In genomic region chr22:36808611-36809344, GRCh38 we compare ENCODE assay signal across 21 cellular contexts. TPM values are rescaled to one million over a fixed set of nuclear protein-coding genes. Genes with fewer than 3 reads are reported as not detected.
DNase-seq lines count a peak whose midpoint lies in the region; ATAC-seq and TF ChIP-seq lines count a peak whose summit lies in the region.
"Had no signal": no experiment of that assay in that cellular context is flagged by ENCODE, and none has a peak within 500 bp of the region (broad histone marks: within the 10 kb centered on the region; RNA-seq: fewer than 3 reads in every experiment).

No MANE protein-coding gene starts in this region.

- H3K27ac Mint-ChIP-seq in activated T-helper 17 cell treated with anti-CD3 and anti-CD28 coated beads, Interleukin-2, amount 50 U/mL, for 72 hours: peak overlapping the region; percentile 54
- H3K27ac Mint-ChIP-seq: activated CD8-positive, alpha-beta memory T cell treated with anti-CD3 and anti-CD28 coated beads, Interleukin-2, amount 10 ng/mL, durations not matched to agents 7 days and 5 days; nephron; stimulated activated memory B cell treated with anti-CD40 and anti-IgM and Interleukin-4, amounts not matched to agents 10 μg/mL and 1 μg/mL and 100 μg/mL, for 72 hours had no signal

- H3K36me3 ChIP-seq in MM.1S (replicated peaks; ENCODE audit: insufficient read depth, low read length) (no peaks in the 10 kb centered on the region), GM23248 (ENCODE audit: low read depth) (no peaks in the 10 kb centered on the region)
- H3K36me3 ChIP-seq in effector memory CD4-positive, alpha-beta T cell (ENCODE audit: control insufficient read depth, insufficient read depth, low read length): no peaks in the 10 kb centered on the region
- H3K36me3 ChIP-seq: heart right ventricle, tibial nerve had no signal

- H3K4me3 ChIP-seq in MM.1S (ENCODE audit: low read length) (no peak overlapping the region), GM23248 (no peak overlapping the region)
- no peak overlapping the region for H3K4me3 ChIP-seq in effector memory CD4-positive, alpha-beta T cell (ENCODE audit: insufficient read depth, low read depth, low read length, poor library complexity, severe bottlenecking)
- H3K4me3 ChIP-seq: heart right ventricle, tibial nerve had no signal

- no peaks in the 10 kb centered on the region for H3K9me2 ChIP-seq in MM.1S (replicated peaks; ENCODE audit: insufficient read depth, low read length)
- H3K9me2 ChIP-seq in GM23248 (ENCODE audit: insufficient read depth): no peaks in the 10 kb centered on the region

- no peak overlapping the region for H3K4me3 Mint-ChIP-seq in activated T-helper 17 cell treated with anti-CD3 and anti-CD28 coated beads, Interleukin-2, amount 50 U/mL, for 72 hours
- H3K4me3 Mint-ChIP-seq: activated CD8-positive, alpha-beta memory T cell treated with anti-CD3 and anti-CD28 coated beads, Interleukin-2, amount 10 ng/mL, durations not matched to agents 7 days and 5 days; central memory CD8-positive, alpha-beta T cell; effector memory CD8-positive, alpha-beta T cell; nephron; stimulated activated memory B cell treated with anti-CD40 and anti-IgM and Interleukin-4, amounts not matched to agents 10 μg/mL and 1 μg/mL and 100 μg/mL, for 72 hours; WTC11 had no signal

- no peaks in the 10 kb centered on the region for H3K9me3 Mint-ChIP-seq in activated T-helper 17 cell treated with anti-CD3 and anti-CD28 coated beads, Interleukin-2, amount 50 U/mL, for 72 hours
- H3K9me3 Mint-ChIP-seq: central memory CD8-positive, alpha-beta T cell; effector memory CD8-positive, alpha-beta T cell; nephron; stimulated activated memory B cell treated with anti-CD40 and anti-IgM and Interleukin-4, amounts not matched to agents 10 μg/mL and 1 μg/mL and 100 μg/mL, for 72 hours; WTC11 had no signal

- no peaks in the 10 kb centered on the region for H4K20me1 ChIP-seq in MM.1S (ENCODE audit: insufficient read depth, low read length)
- H4K20me1 ChIP-seq in GM23248 (ENCODE audit: insufficient read depth): no peaks in the 10 kb centered on the region

- peaks cover 12% of the 10 kb centered on the region for H3K27me3 Mint-ChIP-seq in activated T-helper 17 cell treated with anti-CD3 and anti-CD28 coated beads, Interleukin-2, amount 50 U/mL, for 72 hours

- H3K27me3 ChIP-seq in MM.1S (replicated peaks; ENCODE audit: insufficient read depth, low read length) (peaks cover 23% of the 10 kb centered on the region), GM23248 (replicated peaks; ENCODE audit: insufficient read depth) (peaks cover 76% of the 10 kb centered on the region)
- H3K27me3 ChIP-seq in effector memory CD4-positive, alpha-beta T cell (replicated peaks; ENCODE audit: control insufficient read depth, insufficient read depth, low read length, poor library complexity, severe bottlenecking): no peaks in the 10 kb centered on the region

- ATAC-seq in activated T-helper 17 cell treated with anti-CD3 and anti-CD28 coated beads, Interleukin-2, amount 50 U/mL, for 72 hours (replicated peaks): no peak
- ATAC-seq: activated CD8-positive, alpha-beta memory T cell treated with anti-CD3 and anti-CD28 coated beads, Interleukin-2, amount 10 ng/mL, durations not matched to agents 7 days and 5 days; effector memory CD8-positive, alpha-beta T cell; heart right ventricle; stimulated activated memory B cell treated with anti-CD40 and anti-IgM and Interleukin-4, amounts not matched to agents 10 μg/mL and 1 μg/mL and 100 μg/mL, for 72 hours had no signal

- no peaks in the 10 kb centered on the region for H3K9me3 ChIP-seq in MM.1S (replicated peaks; ENCODE audit: insufficient read depth, low read length)
- no peaks in the 10 kb centered on the region for H3K9me3 ChIP-seq in GM23248 (ENCODE audit: low read depth)
- H3K9me3 ChIP-seq in effector memory CD4-positive, alpha-beta T cell (ENCODE audit: control insufficient read depth, low read length): no peaks in the 10 kb centered on the region
- H3K9me3 ChIP-seq: heart right ventricle, tibial nerve had no signal

- no peaks in the 10 kb centered on the region for H3K79me2 ChIP-seq in MM.1S (ENCODE audit: low read length)
- H3K79me2 ChIP-seq in GM23248 (ENCODE audit: insufficient read depth): no peaks in the 10 kb centered on the region

- H3K4me1 ChIP-seq in MM.1S (ENCODE audit: low read length) (peaks cover 5% of the 10 kb centered on the region; the same call in 1 of the 2 replicates), GM23248 (ENCODE audit: insufficient read depth) (no peaks in the 10 kb centered on the region)
- H3K4me1 ChIP-seq in effector memory CD4-positive, alpha-beta T cell (ENCODE audit: control insufficient read depth, insufficient read depth, low read length, poor library complexity, severe bottlenecking): no peaks in the 10 kb centered on the region
- H3K4me1 ChIP-seq: tibial nerve had no signal

- H2AFZ ChIP-seq in MM.1S (ENCODE audit: low read length): no peak overlapping the region
- H2AFZ ChIP-seq in GM23248: no peak overlapping the region

- H3F3A ChIP-seq in MM.1S (ENCODE audit: insufficient read depth, low read length) (0 out of 2 replicates have a peak, but pooled peaks cover 5% of the 10 kb centered on the region), GM23248 (ENCODE audit: insufficient read depth) (no peaks in the 10 kb centered on the region)

- H3K36me3 Mint-ChIP-seq in activated T-helper 17 cell treated with anti-CD3 and anti-CD28 coated beads, Interleukin-2, amount 50 U/mL, for 72 hours (ENCODE audit: low read depth): no peaks in the 10 kb centered on the region
- H3K36me3 Mint-ChIP-seq: activated CD8-positive, alpha-beta memory T cell treated with anti-CD3 and anti-CD28 coated beads, Interleukin-2, amount 10 ng/mL, durations not matched to agents 7 days and 5 days; stimulated activated memory B cell treated with anti-CD40 and anti-IgM and Interleukin-4, amounts not matched to agents 10 μg/mL and 1 μg/mL and 100 μg/mL, for 72 hours; WTC11 had no signal

- H3K9ac ChIP-seq in MM.1S (ENCODE audit: low read length) (no peak overlapping the region), GM23248 (no peak overlapping the region)

- DNase-seq in COLO668 (lab: John Stamatoyannopoulos, UW; ENCODE audit: unreplicated experiment): peak; percentile 5
- peak; percentile 67 for DNase-seq in MM.1S
- peak; percentile 48 for DNase-seq in NCI-H2196 (lab: John Stamatoyannopoulos, UW; ENCODE audit: unreplicated experiment)
- no peak for DNase-seq in GM23248
- DNase-seq in NK-92 (lab: John Stamatoyannopoulos, UW; ENCODE audit: unreplicated experiment): no peak
- DNase-seq in effector memory CD4-positive, alpha-beta T cell: no peak
- no peak for DNase-seq in medulla oblongata (ENCODE audit: extremely low spot score)
- DNase-seq: activated CD8-positive, alpha-beta memory T cell treated with anti-CD3 and anti-CD28 coated beads, Interleukin-2, amount 10 ng/mL, durations not matched to agents 7 days and 5 days; AML-193; effector memory CD8-positive, alpha-beta T cell; heart right ventricle; mammary epithelial cell; NCI-H82; stimulated activated CD4-positive, alpha-beta T cell treated with anti-CD3 and anti-CD28 coated beads, Interleukin-12 subunit alpha, Interleukin-12 subunit beta, amount 100 ng/mL, for 4 hours had no signal

- H3K4me2 ChIP-seq in MM.1S (ENCODE audit: low read depth, low read length) (no peak overlapping the region), GM23248 (ENCODE audit: unreplicated experiment) (no peak overlapping the region)

- H3K4me1 Mint-ChIP-seq in activated T-helper 17 cell treated with anti-CD3 and anti-CD28 coated beads, Interleukin-2, amount 50 U/mL, for 72 hours: peaks cover 5% of the 10 kb centered on the region
- H3K4me1 Mint-ChIP-seq: central memory CD8-positive, alpha-beta T cell; stimulated activated memory B cell treated with anti-CD40 and anti-IgM and Interleukin-4, amounts not matched to agents 10 μg/mL and 1 μg/mL and 100 μg/mL, for 72 hours had no signal

- in situ Hi-C loops in GM23248 (cut with MboI): no loop called here

- no peak for TF ChIP-seq CTCF in MM.1S (IDR thresholded peaks at IDR 0.05; ENCODE audit: low read length)

- peak overlapping the region; percentile 28; the same call in 1 of the 2 replicates for H3K27ac ChIP-seq in MM.1S (ENCODE audit: low read length)
- no peak overlapping the region for H3K27ac ChIP-seq in GM23248
- H3K27ac ChIP-seq in effector memory CD4-positive, alpha-beta T cell (ENCODE audit: insufficient read depth, low read length, poor library complexity, severe bottlenecking): no peak overlapping the region
- H3K27ac ChIP-seq: heart right ventricle, tibial nerve had no signal

- WGBS in GM23248 (ENCODE audit: low coverage in 1 of 2, low lambda C conversion rate in 2 of 2, missing lambda C conversion rate in 2 of 2), 2 experiments: 42 to 48% methylated on average over 2 of the region's 2 CpGs

RNA-seq across cellular contexts. Expression of gene PVALB, which starts 8.1 kb away (rescaled TPM):
- total RNA-seq in activated T-helper 17 cell treated with anti-CD3 and anti-CD28 coated beads, Interleukin-2, amount 50 U/mL, for 72 hours: not detected
- total RNA-seq in GM23248 (2014; rRNA removed; shearing (Covaris generic)): not detected in 2 replicates
- polyA plus RNA-seq in GM23248 (2016; fragmentation: Nextera tagmentation; extraction: Ambion mirVana): not detected in 2 replicates
- total RNA-seq: activated CD8-positive, alpha-beta memory T cell treated with anti-CD3 and anti-CD28 coated beads, Interleukin-2, amount 10 ng/mL, durations not matched to agents 7 days and 5 days; heart right ventricle; mammary epithelial cell; tibial nerve had no signal
- polyA plus RNA-seq: adipose tissue, heart right ventricle, mammary epithelial cell had no signal

RNA-seq across cellular contexts. Expression of gene IFT27, which starts 32.9 kb away (rescaled TPM):
- 10 to 100 TPM; 19.7 to 21.2 TPM for total RNA-seq in activated T-helper 17 cell treated with anti-CD3 and anti-CD28 coated beads, Interleukin-2, amount 50 U/mL, for 72 hours
- total RNA-seq in GM23248 (2014; rRNA removed; shearing (Covaris generic)): 10.1 and 29.5 TPM in 2 replicates
- polyA plus RNA-seq in GM23248 (2016; fragmentation: Nextera tagmentation; extraction: Ambion mirVana): 28.6 and 28.8 TPM in 2 replicates

RNA-seq across cellular contexts. Expression of gene NCF4, which starts 52.0 kb away (rescaled TPM):
- 10 to 100 TPM; 40.6 to 60.1 TPM for total RNA-seq in activated T-helper 17 cell treated with anti-CD3 and anti-CD28 coated beads, Interleukin-2, amount 50 U/mL, for 72 hours
- total RNA-seq in GM23248 (2014; rRNA removed; shearing (Covaris generic)): not detected in 2 replicates
- 0.18 TPM in 1 of 2 replicates, not detected in the other for polyA plus RNA-seq in GM23248 (2016; fragmentation: Nextera tagmentation; extraction: Ambion mirVana)
- total RNA-seq: mammary epithelial cell, WTC11 had no signal

Comparison
In these comparisons a context has a peak if more than half of its experiments do, and no peak if none do; other contexts are left out.
1. DNase-seq: peak in COLO668 (single experiment), MM.1S (single experiment) and NCI-H2196 (single experiment); none in GM23248 (single experiment), NK-92 (single experiment), effector memory CD4-positive, alpha-beta T cell (0 of 3) and medulla oblongata (single experiment).
2. RNA of gene NCF4, which starts 52.0 kb away (total RNA-seq): 40.6 to 60.1 TPM in activated T-helper 17 cell treated with anti-CD3 and anti-CD28 coated beads, Interleukin-2, amount 50 U/mL, for 72 hours; not detected in GM23248; every median in the first group is over 10 times any median in the second.